21 cellular contexts compared by ENCODE assay signal in the genomic region with DNA sequence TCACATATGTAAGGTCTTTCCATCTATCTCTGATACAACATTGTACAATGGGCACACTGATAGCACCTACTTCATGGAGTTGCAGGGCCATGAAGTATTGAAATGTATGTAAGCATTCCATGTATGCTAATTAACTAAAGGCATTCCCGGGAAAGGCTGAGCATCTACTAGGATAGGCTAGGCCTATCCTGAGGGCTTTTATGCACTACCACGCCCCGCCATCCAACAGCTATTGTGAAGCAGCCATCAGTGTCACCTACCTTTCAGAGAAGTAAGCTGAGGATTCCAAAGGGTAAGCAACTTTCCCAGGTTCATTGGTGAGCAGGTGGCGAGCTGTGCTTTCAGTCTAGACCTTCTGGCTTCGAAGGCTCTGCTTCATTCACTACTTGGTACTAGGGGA. TPM values are rescaled to one million over a fixed set of nuclear protein-coding genes. Genes with fewer than 3 reads are reported as not detected.
DNase-seq lines count a peak whose midpoint lies in the region; ATAC-seq and TF ChIP-seq lines count a peak whose summit lies in the region.
"Had no signal": no experiment of that assay in that cellular context is flagged by ENCODE, and none has a peak within 500 bp of the region (broad histone marks: within the 10 kb centered on the region; RNA-seq: fewer than 3 reads in every experiment).

No MANE protein-coding gene starts in this region.

- ATAC-seq in left lung: no peak
- ATAC-seq: A549 had no signal

- intact Hi-C loops in testis (cut with DNase I; ENCODE audit: low total_unique reads) (no loop called here), left lung (cut with DNase I) (no loop called here)

- no peaks in the 10 kb centered on the region for H3K36me3 ChIP-seq in NT2/D1 (ENCODE audit: insufficient read depth, insufficient read length, low read length)
- no peaks in the 10 kb centered on the region for H3K36me3 ChIP-seq in testis (ENCODE audit: low read depth, missing control alignments)
- no peaks in the 10 kb centered on the region for H3K36me3 ChIP-seq in left lung

- TF ChIP-seq CTCF in testis (IDR thresholded peaks at IDR 0.05): no peak
- no peak for TF ChIP-seq CTCF in left lung (IDR thresholded peaks at IDR 0.05)

- H3K4me1 ChIP-seq in NT2/D1 (ENCODE audit: insufficient read depth, insufficient read length) (peaks cover 4% of the 10 kb centered on the region), testis (no peaks in the 10 kb centered on the region), left lung (no peaks in the 10 kb centered on the region)
- H3K4me1 ChIP-seq: A549, Caco-2 had no signal

- H3K9ac ChIP-seq in NT2/D1 (ENCODE audit: insufficient read length, low read depth): no peak overlapping the region

- H3K27ac ChIP-seq in testis (no peak overlapping the region), left lung (no peak overlapping the region)
- H3K27ac ChIP-seq: 22Rv1, A549, C4-2B had no signal

- DNase-seq in NCI-H82 (lab: John Stamatoyannopoulos, UW) (peak; percentile 34), NCI-H82 treated with DMSO at 0.1 percent for 48 hours (lab: John Stamatoyannopoulos, UW; ENCODE audit: unreplicated experiment) (no peak), NT2/D1 (ENCODE audit: low read depth, low spot score) (peak; percentile 32), iPS DF 19.7 (ENCODE audit: low read depth, low spot score) (peak; percentile 17), testis (no peak), left lung (no peak)
- no peak for DNase-seq in T-helper 2 cell treated with Interferon-gamma antibody and Interleukin-4, amounts not matched to agents 5 μg/mL and 100 μg/mL, for 36 hours (ENCODE audit: low spot score)
- DNase-seq in activated CD4-positive, alpha-beta T cell treated with anti-CD3 and anti-CD28 coated beads for 48 hours: no peak
- DNase-seq: AML-193; Caco-2; CD4-positive, alpha-beta T cell; DMS153; DMS79; GF-D8; HCEC 1CT; HFFc6 had no signal

- no peaks in the 10 kb centered on the region for H3K27me3 Mint-ChIP-seq in T-helper 2 cell treated with Interferon-gamma antibody and Interleukin-4, amounts not matched to agents 5 μg/mL and 100 μg/mL, for 36 hours (ENCODE audit: low read depth)

- WGBS in testis, 2 donors: 96 to 97% methylated on average over 5 of the region's 5 CpGs

- H3K27me3 ChIP-seq in NT2/D1 (ENCODE audit: insufficient read depth, insufficient read length) (no peaks in the 10 kb centered on the region), testis (no peaks in the 10 kb centered on the region), left lung (no peaks in the 10 kb centered on the region)

- H3K9me3 Mint-ChIP-seq in T-helper 2 cell treated with Interferon-gamma antibody and Interleukin-4, amounts not matched to agents 5 μg/mL and 100 μg/mL, for 36 hours: no peaks in the 10 kb centered on the region
- H3K9me3 Mint-ChIP-seq: CD4-positive, alpha-beta T cell had no signal

- no peaks in the 10 kb centered on the region for H3K36me3 Mint-ChIP-seq in T-helper 2 cell treated with Interferon-gamma antibody and Interleukin-4, amounts not matched to agents 5 μg/mL and 100 μg/mL, for 36 hours (ENCODE audit: low read depth)
- H3K36me3 Mint-ChIP-seq: IgD-negative memory B cell had no signal

- H3K9me3 ChIP-seq in NT2/D1 (ENCODE audit: insufficient read depth, low read length): no peaks in the 10 kb centered on the region
- H3K9me3 ChIP-seq in testis: no peaks in the 10 kb centered on the region
- no peaks in the 10 kb centered on the region for H3K9me3 ChIP-seq in left lung
- H3K9me3 ChIP-seq: A549, Caco-2 had no signal

- H3K4me3 ChIP-seq in NT2/D1 (ENCODE audit: insufficient read length, low read depth): no peak overlapping the region
- H3K4me3 ChIP-seq in testis: no peak overlapping the region
- no peak overlapping the region for H3K4me3 ChIP-seq in left lung
- H3K4me3 ChIP-seq: A549 had no signal

- no peak for TF ChIP-seq POLR2A in testis (IDR thresholded peaks at IDR 0.05)

- H3K27ac Mint-ChIP-seq in T-helper 2 cell treated with Interferon-gamma antibody and Interleukin-4, amounts not matched to agents 5 μg/mL and 100 μg/mL, for 36 hours: no peak overlapping the region
- H3K27ac Mint-ChIP-seq: CD4-positive, alpha-beta T cell; HFFc6; IgD-negative memory B cell had no signal

- H3K4me3 Mint-ChIP-seq in T-helper 2 cell treated with Interferon-gamma antibody and Interleukin-4, amounts not matched to agents 5 μg/mL and 100 μg/mL, for 36 hours: no peak overlapping the region
- H3K4me3 Mint-ChIP-seq: CD4-positive, alpha-beta T cell; HFFc6; IgD-negative memory B cell had no signal

- no peaks in the 10 kb centered on the region for H3K4me1 Mint-ChIP-seq in T-helper 2 cell treated with Interferon-gamma antibody and Interleukin-4, amounts not matched to agents 5 μg/mL and 100 μg/mL, for 36 hours (ENCODE audit: low read depth)
- H3K4me1 Mint-ChIP-seq: IgD-negative memory B cell had no signal

RNA-seq across cellular contexts. Expression of gene NSG2, which starts 47.6 kb away (rescaled TPM):
- total RNA-seq in testis (10 to 100 TPM in 1 of 2 donors, 1 to 10 TPM in 1; 7.2 to 11.3 TPM), left lung (under 1 TPM in 1 of 2 donors, not detected in 1; 0.34 TPM)
- polyA plus RNA-seq in testis (ENCODE audit: insufficient read depth, low read depth, low replicate concordance): 8.4 TPM
- total RNA-seq: Caco-2; CD4-positive, alpha-beta T cell; Daoy; HFFc6 had no signal
- polyA plus RNA-seq: IgD-negative memory B cell had no signal

Comparison
In these comparisons a context has a peak if more than half of its experiments do, and no peak if none do; other contexts are left out.
1. DNase-seq: peak in NCI-H82 (single experiment), NT2/D1 (single experiment) and iPS DF 19.7 (single experiment); none in NCI-H82 treated with DMSO at 0.1 percent for 48 hours (single experiment), testis (single experiment), left lung (0 of 2), T-helper 2 cell treated with Interferon-gamma antibody and Interleukin-4, amounts not matched to agents 5 μg/mL and 100 μg/mL, for 36 hours (single experiment) and activated CD4-positive, alpha-beta T cell treated with anti-CD3 and anti-CD28 coated beads for 48 hours (single experiment).
2. RNA of gene NSG2, which starts 47.6 kb away (total RNA-seq): 7.2 to 11.3 TPM in testis; 0.34 TPM in left lung; every median in the first group is over 4 times any median in the second.